ENCODE assay signal across 1 cellular context in the genomic region with DNA sequence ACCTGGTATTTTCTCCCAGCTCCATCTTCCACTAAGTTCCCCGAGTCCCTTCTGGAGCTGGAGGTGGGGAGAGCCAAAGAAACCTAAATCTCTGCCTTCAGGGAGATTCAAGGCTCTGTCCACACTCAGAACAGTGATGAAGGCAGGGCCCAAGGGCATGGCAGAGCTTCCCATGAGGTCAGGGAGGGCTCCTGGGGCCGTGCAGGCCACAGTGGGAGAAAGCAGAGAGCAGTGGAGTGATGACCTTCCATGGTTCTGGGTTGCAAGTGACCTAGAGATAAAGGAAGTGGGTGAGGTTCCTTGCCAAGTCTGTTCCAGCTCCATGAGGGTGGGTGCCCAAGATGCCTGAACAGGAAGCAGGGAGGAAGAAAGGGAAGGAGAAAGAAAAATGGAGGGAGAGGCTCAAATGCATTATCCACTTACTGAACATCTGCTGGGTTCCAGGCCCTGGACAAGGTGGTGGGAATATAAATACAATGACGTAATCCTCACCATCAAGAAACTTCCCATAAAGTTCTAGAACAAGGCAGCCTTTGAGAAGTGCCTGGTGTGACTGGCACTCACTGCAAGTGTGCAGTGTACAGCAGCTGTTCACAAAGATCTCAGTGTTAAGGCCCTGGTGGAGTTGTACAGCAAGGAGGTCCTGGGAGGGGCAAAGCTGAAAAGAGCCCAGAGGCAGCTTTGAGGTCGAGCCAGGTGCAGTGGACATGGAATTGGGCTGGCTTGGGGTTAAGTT.
TF ChIP-seq lines count a peak whose summit lies in the region.

No MANE protein-coding gene starts in this region.

TF ChIP-seq in GM12878, 131 proteins besides CTCF, POLR2A, EP300 and RAD21:
- TF ChIP-seq, protein P1, sequence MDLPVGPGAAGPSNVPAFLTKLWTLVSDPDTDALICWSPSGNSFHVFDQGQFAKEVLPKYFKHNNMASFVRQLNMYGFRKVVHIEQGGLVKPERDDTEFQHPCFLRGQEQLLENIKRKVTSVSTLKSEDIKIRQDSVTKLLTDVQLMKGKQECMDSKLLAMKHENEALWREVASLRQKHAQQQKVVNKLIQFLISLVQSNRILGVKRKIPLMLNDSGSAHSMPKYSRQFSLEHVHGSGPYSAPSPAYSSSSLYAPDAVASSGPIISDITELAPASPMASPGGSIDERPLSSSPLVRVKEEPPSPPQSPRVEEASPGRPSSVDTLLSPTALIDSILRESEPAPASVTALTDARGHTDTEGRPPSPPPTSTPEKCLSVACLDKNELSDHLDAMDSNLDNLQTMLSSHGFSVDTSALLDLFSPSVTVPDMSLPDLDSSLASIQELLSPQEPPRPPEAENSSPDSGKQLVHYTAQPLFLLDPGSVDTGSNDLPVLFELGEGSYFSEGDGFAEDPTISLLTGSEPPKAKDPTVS (IDR thresholded peaks at IDR 0.05; ENCODE audit: low read depth, low read length) = no peak
- peak; percentile 0; the same call in 1 of the 2 replicates for TF ChIP-seq MLLT1 (IDR thresholded peaks at IDR 0.05)
